Comparison of ENCODE assay signal across 16 cellular contexts in the genomic region with DNA sequence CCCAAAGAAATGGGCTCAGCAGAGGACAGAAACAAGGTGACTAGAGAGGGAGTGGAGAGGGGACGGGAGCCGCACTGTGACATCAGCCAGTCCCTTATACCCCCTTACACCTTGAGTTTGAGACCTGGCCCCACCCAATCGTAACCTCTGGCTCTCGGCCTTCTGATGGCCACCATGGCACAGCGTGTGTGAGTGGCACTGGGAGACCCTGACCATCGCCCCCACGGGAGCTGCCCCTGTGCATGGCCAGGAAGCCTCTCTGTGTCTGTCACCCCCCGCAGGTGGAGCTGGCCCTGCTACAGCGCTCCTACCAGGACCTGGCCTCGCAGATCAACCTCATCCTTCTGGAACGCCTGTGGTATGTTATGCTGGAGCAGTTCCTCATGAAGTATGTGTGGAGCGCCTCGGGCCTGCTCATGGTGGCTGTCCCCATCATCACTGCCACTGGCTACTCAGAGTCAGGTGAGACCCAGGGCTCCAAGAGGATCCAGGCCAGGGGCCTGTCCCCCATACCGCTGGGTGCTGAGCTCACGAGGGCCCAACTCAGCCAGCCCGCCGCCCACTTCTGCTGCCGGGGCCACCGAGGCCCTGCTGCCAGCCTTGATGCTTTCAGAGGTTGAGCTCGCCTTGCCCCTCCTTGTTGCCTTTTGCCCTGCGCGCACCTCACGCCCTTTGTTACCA. TPM values are rescaled to one million over a fixed set of nuclear protein-coding genes. Genes with fewer than 3 reads are reported as not detected.
DNase-seq lines count a peak whose midpoint lies in the region; ATAC-seq and TF ChIP-seq lines count a peak whose summit lies in the region.
"Had no signal": no experiment of that assay in that cellular context is flagged by ENCODE, and none has a peak within 500 bp of the region (broad histone marks: within the 10 kb centered on the region; RNA-seq: fewer than 3 reads in every experiment).

No MANE protein-coding gene starts in this region.

- no peaks in the 10 kb centered on the region for H3K9me3 ChIP-seq in T-helper 17 cell (ENCODE audit: control insufficient read depth, low read length, poor library complexity, severe bottlenecking)
- H3K9me3 ChIP-seq in sigmoid colon: no peaks in the 10 kb centered on the region
- H3K9me3 ChIP-seq: A549, BE2C had no signal

- no peak for TF ChIP-seq POLR2A in sigmoid colon (IDR thresholded peaks at IDR 0.05)

- DNase-seq in T-helper 17 cell: no peak
- no peak for DNase-seq in naive B cell
- no peak for DNase-seq in sigmoid colon
- no peak for DNase-seq in activated naive CD4-positive, alpha-beta T cell treated with anti-CD3 and anti-CD28 coated beads for 36 hours
- no peak for DNase-seq in activated T-cell treated with anti-CD3 and anti-CD28 coated beads for 4 hours
- no peak for DNase-seq in activated CD4-positive, CD25-positive, alpha-beta regulatory T cell treated with anti-CD3 and anti-CD28 coated beads, Interleukin-2, amount 50 U/mL, for 72 hours
- no peak for DNase-seq in NCI-H345 treated with DMSO at 0.1 percent for 48 hours (lab: John Stamatoyannopoulos, UW; ENCODE audit: unreplicated experiment)
- DNase-seq: BE2C; CD4-positive, CD25-positive, alpha-beta regulatory T cell; HCEC 1CT; HFFc6; KG1 had no signal

- no peak for TF ChIP-seq EP300 in sigmoid colon (IDR thresholded peaks at IDR 0.05)

- ATAC-seq in T-helper 17 cell: no peak
- no peak for ATAC-seq in naive B cell (ENCODE audit: low read depth in 2 of 2)
- ATAC-seq: A549, GM12878 had no signal

- CTCF ChIA-PET in activated naive CD4-positive, alpha-beta T cell treated with anti-CD3 and anti-CD28 coated beads for 36 hours (lab: Charles Lee): no interaction called here

- H3K27me3 ChIP-seq in sigmoid colon: no peaks in the 10 kb centered on the region
- H3K27me3 ChIP-seq: BE2C had no signal

- H3K27ac ChIP-seq in C4-2B: peak overlapping the region; percentile 95
- H3K27ac ChIP-seq in sigmoid colon: peak overlapping the region in 3 of 4 donors; percentile 91 to 93 (median 91)
- H3K27ac ChIP-seq: A549 had no signal

- H3K4me3 ChIP-seq in sigmoid colon: no peak overlapping the region
- H3K4me3 ChIP-seq: A549, GM12878 had no signal

- peaks cover 0 to 11% (median 0%) of the 10 kb centered on the region in 4 donors for H3K36me3 ChIP-seq in sigmoid colon
- H3K36me3 ChIP-seq: BE2C had no signal

- H3K27me3 Mint-ChIP-seq in T-helper 17 cell (no peaks in the 10 kb centered on the region), naive B cell (no peaks in the 10 kb centered on the region)
- H3K27me3 Mint-ChIP-seq in activated naive CD4-positive, alpha-beta T cell treated with anti-CD3 and anti-CD28 coated beads for 36 hours (ENCODE audit: low read depth): no peaks in the 10 kb centered on the region
- H3K27me3 Mint-ChIP-seq: CD4-positive, CD25-positive, alpha-beta regulatory T cell had no signal

- H3K4me3 Mint-ChIP-seq in T-helper 17 cell (no peak overlapping the region), naive B cell (peak overlapping the region in 3 of 8 donors; percentile 9 to 78 (median 12))
- H3K4me3 Mint-ChIP-seq in activated naive CD4-positive, alpha-beta T cell treated with anti-CD3 and anti-CD28 coated beads for 36 hours: no peak overlapping the region
- H3K4me3 Mint-ChIP-seq: CD4-positive, CD25-positive, alpha-beta regulatory T cell; HFFc6; IgD-negative memory B cell had no signal

- H3K4me1 ChIP-seq in sigmoid colon: peaks cover 0 to 47% (median 45%) of the 10 kb centered on the region in 4 donors

- intact Hi-C loops in sigmoid colon (cut with DNase I): no loop called here
- intact Hi-C loops in activated naive CD4-positive, alpha-beta T cell treated with anti-CD3 and anti-CD28 coated beads for 36 hours (cut with micrococcal nuclease): loop anchor here (5.0 kb wide), 1 partner anchor 368 kb away; a partner anchor contains a TSS

- H3K4me1 Mint-ChIP-seq in T-helper 17 cell: peaks cover 9% of the 10 kb centered on the region
- H3K4me1 Mint-ChIP-seq in naive B cell: peaks cover 15 to 18% (median 17%) of the 10 kb centered on the region in 3 donors
- H3K4me1 Mint-ChIP-seq in activated naive CD4-positive, alpha-beta T cell treated with anti-CD3 and anti-CD28 coated beads for 36 hours (ENCODE audit: low read depth): peaks cover 31% of the 10 kb centered on the region

- no peaks in the 10 kb centered on the region for H3K36me3 Mint-ChIP-seq in T-helper 17 cell (ENCODE audit: low read depth)
- H3K36me3 Mint-ChIP-seq in naive B cell: peaks cover 8 to 17% of the 10 kb centered on the region in 2 donors
- H3K36me3 Mint-ChIP-seq in activated naive CD4-positive, alpha-beta T cell treated with anti-CD3 and anti-CD28 coated beads for 36 hours (ENCODE audit: low read depth): peaks cover 5% of the 10 kb centered on the region
- H3K36me3 Mint-ChIP-seq: IgD-negative memory B cell had no signal

- peaks cover 0 to 11% (median 7%) of the 10 kb centered on the region in 7 donors for H3K9me3 Mint-ChIP-seq in naive B cell
- peaks cover 2% of the 10 kb centered on the region for H3K9me3 Mint-ChIP-seq in activated naive CD4-positive, alpha-beta T cell treated with anti-CD3 and anti-CD28 coated beads for 36 hours

- peak overlapping the region; percentile 47 for H3K27ac Mint-ChIP-seq in T-helper 17 cell
- H3K27ac Mint-ChIP-seq in naive B cell: peak overlapping the region in 4 of 6 donors; percentile 41 to 74 (median 71)
- no peak overlapping the region for H3K27ac Mint-ChIP-seq in activated naive CD4-positive, alpha-beta T cell treated with anti-CD3 and anti-CD28 coated beads for 36 hours
- H3K27ac Mint-ChIP-seq: CD4-positive, CD25-positive, alpha-beta regulatory T cell; HFFc6; IgD-negative memory B cell had no signal

- TF ChIP-seq CTCF in C4-2B (conservative IDR thresholded peaks at IDR 0.05) (no peak), sigmoid colon (IDR thresholded peaks at IDR 0.05) (no peak)

- WGBS in sigmoid colon, 2 donors: 95 to 97% methylated on average over 23 of the region's 23 CpGs

RNA-seq across cellular contexts. Expression of a gene that starts 4.4 kb away (rescaled TPM):
- total RNA-seq in T-helper 17 cell (10 to 100 TPM; 14.7 to 17.7 TPM), sigmoid colon (10 to 100 TPM; 11.0 to 21.3 (median 18.3) TPM)
- polyA plus RNA-seq in naive B cell (ENCODE audit: low read depth in 6 of 6) (1 to 10 TPM; 2.2 to 6.2 (median 5.2) TPM), sigmoid colon (10 to 100 TPM in 1 of 3 donors, 1 to 10 TPM in 2; 1.8 to 12.8 (median 3.2) TPM)
- 1 to 10 TPM; 2.5 to 3.4 TPM for total RNA-seq in activated naive CD4-positive, alpha-beta T cell treated with anti-CD3 and anti-CD28 coated beads for 36 hours

RNA-seq across cellular contexts. Expression of a gene that starts 4.9 kb away (rescaled TPM):
- total RNA-seq in T-helper 17 cell: 100 to 1,000 TPM; 101 TPM
- polyA plus RNA-seq in naive B cell (ENCODE audit: low read depth in 6 of 6): 100 to 1,000 TPM; 228 to 369 (median 252) TPM
- 100 to 1,000 TPM in 1 of 4 donors, 10 to 100 TPM in 3; 59.3 to 124 (median 70.4) TPM for total RNA-seq in sigmoid colon
- 100 to 1,000 TPM in 1 of 3 donors, 10 to 100 TPM in 2; 61.3 to 216 (median 70.9) TPM for polyA plus RNA-seq in sigmoid colon
- total RNA-seq in activated naive CD4-positive, alpha-beta T cell treated with anti-CD3 and anti-CD28 coated beads for 36 hours: 10 to 100 TPM; 69.5 to 71.2 TPM

RNA-seq across cellular contexts. Expression of a gene that starts 35.0 kb away (rescaled TPM):
- total RNA-seq in T-helper 17 cell (1 to 10 TPM in 1 of 2 donors, under 1 TPM in 1; 0.25 to 2.9 TPM), sigmoid colon (10 to 100 TPM in 3 of 4 donors, 1 to 10 TPM in 1; 9.2 to 50.1 (median 25.7) TPM)
- polyA plus RNA-seq in naive B cell (ENCODE audit: low read depth in 6 of 6) (under 1 TPM in 1 of 6 donors, not detected in 5; 0.71 TPM), sigmoid colon (1 to 10 TPM in 1 of 3 donors, under 1 TPM in 1, not detected in 1; 0.60 to 2.2 TPM)
- under 1 TPM; 0.05 to 0.44 TPM for total RNA-seq in activated naive CD4-positive, alpha-beta T cell treated with anti-CD3 and anti-CD28 coated beads for 36 hours
- polyA plus RNA-seq: CD4-positive, CD25-positive, alpha-beta regulatory T cell; IgD-negative memory B cell had no signal

RNA-seq across cellular contexts. Expression of a gene that starts 41.4 kb away (rescaled TPM):
- total RNA-seq in T-helper 17 cell (1 to 10 TPM; 3.4 to 4.4 TPM), sigmoid colon (10 to 100 TPM; 31.9 to 60.7 (median 35.1) TPM)
- polyA plus RNA-seq in naive B cell (ENCODE audit: low read depth in 6 of 6) (under 1 TPM in 3 of 6 donors, not detected in 3; 0.06 to 0.78 (median 0.23) TPM), sigmoid colon (100 to 1,000 TPM in 1 of 3 donors, 10 to 100 TPM in 2; 67.9 to 158 (median 70.5) TPM)
- total RNA-seq in activated naive CD4-positive, alpha-beta T cell treated with anti-CD3 and anti-CD28 coated beads for 36 hours: under 1 TPM; 0.32 to 0.41 TPM

RNA-seq across cellular contexts. Expression of a gene that starts 51.8 kb away (rescaled TPM):
- not detected for total RNA-seq in T-helper 17 cell
- polyA plus RNA-seq in naive B cell (ENCODE audit: low read depth in 6 of 6): under 1 TPM in 1 of 6 donors, not detected in 5; 0.08 TPM
- 10 to 100 TPM in 1 of 4 donors, 1 to 10 TPM in 3; 2.1 to 13.0 (median 6.9) TPM for total RNA-seq in sigmoid colon
- under 1 TPM in 1 of 3 donors, not detected in 2; 0.31 TPM for polyA plus RNA-seq in sigmoid colon
- not detected for total RNA-seq in activated naive CD4-positive, alpha-beta T cell treated with anti-CD3 and anti-CD28 coated beads for 36 hours
- total RNA-seq: CD4-positive, CD25-positive, alpha-beta regulatory T cell; GM12878 had no signal
- polyA plus RNA-seq: CD4-positive, CD25-positive, alpha-beta regulatory T cell; IgD-negative memory B cell had no signal
